1 cellular context compared by ENCODE assay signal in the genomic region with DNA sequence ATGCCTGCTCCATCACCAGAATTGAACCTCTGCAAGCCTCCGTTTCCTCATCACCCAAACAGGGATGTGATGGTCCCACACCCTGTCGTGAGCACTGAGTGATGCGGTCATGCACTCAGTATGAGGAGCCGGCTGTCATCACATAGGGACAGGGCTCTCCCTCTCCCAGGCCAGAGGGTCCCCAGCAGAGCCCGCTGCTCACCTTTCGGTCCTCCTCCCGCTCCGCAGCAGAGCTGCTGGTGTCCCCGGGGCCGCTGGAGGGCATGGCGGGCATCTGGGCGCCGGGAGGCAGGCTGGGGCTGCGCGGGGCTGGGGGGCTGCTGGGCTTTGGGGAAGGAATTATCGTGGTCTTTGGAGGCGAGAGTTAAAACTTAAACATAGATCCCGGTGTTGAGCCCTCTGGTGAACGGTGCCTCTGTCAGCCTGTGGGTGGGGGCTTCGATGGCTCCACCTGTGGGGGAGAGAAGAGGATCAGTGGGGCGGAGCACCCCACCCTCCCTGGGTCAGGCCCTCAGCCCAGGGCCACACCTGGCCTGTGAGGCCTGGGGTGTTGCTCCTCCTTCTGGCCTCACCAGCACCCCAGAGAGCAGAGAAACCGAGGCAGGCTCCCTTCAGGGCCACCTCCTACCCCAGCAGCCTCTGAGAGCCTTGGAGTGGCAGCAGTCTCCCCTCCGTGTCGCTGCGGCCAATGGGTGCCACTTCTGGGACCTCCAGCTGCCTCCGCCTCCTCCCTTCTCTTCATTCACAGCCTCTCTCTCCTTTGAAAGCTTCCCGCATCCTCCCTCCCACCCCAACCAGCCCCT.
TF ChIP-seq lines count a peak whose summit lies in the region.

No MANE protein-coding gene starts in this region.

TF ChIP-seq in H1, 55 proteins besides CTCF, POLR2A, EP300 and RAD21:
- no peak for TF ChIP-seq TCF12 (IDR thresholded peaks at IDR 0.05; ENCODE audit: low read depth, low read length)
- no peak for TF ChIP-seq SP4 (IDR thresholded peaks at IDR 0.05; ENCODE audit: low read length)
- no peak for TF ChIP-seq HDAC6 (IDR thresholded peaks at IDR 0.05; ENCODE audit: low read depth, low read length)
- no peak for TF ChIP-seq CBX8 (IDR thresholded peaks at IDR 0.05; ENCODE audit: borderline replicate concordance, low read depth, low read length)
- TF ChIP-seq RFX5 (IDR thresholded peaks at IDR 0.05; ENCODE audit: borderline replicate concordance, low read depth, low read length): no peak
- no peak for TF ChIP-seq RNF2 (IDR thresholded peaks at IDR 0.05; ENCODE audit: borderline replicate concordance, low read depth, low read length, missing control alignments, poor library complexity, severe bottlenecking)
- no peak for TF ChIP-seq EZH2 (IDR thresholded peaks at IDR 0.05; ENCODE audit: low read depth, low read length, severe bottlenecking)
- TF ChIP-seq, protein P1, sequence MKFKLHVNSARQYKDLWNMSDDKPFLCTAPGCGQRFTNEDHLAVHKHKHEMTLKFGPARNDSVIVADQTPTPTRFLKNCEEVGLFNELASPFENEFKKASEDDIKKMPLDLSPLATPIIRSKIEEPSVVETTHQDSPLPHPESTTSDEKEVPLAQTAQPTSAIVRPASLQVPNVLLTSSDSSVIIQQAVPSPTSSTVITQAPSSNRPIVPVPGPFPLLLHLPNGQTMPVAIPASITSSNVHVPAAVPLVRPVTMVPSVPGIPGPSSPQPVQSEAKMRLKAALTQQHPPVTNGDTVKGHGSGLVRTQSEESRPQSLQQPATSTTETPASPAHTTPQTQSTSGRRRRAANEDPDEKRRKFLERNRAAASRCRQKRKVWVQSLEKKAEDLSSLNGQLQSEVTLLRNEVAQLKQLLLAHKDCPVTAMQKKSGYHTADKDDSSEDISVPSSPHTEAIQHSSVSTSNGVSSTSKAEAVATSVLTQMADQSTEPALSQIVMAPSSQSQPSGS (IDR thresholded peaks at IDR 0.05; ENCODE audit: low read length): no peak
- TF ChIP-seq KDM1A (IDR thresholded peaks at IDR 0.05; ENCODE audit: borderline replicate concordance, low read length): no peak
- no peak for TF ChIP-seq CBX5 (IDR thresholded peaks at IDR 0.05; ENCODE audit: low read depth, low read length)
- TF ChIP-seq KDM4A (IDR thresholded peaks at IDR 0.05; ENCODE audit: low read depth, low read length, severe bottlenecking): no peak
- no peak for TF ChIP-seq SIX5 (IDR thresholded peaks at IDR 0.05; ENCODE audit: low read depth, low read length)
- no peak for TF ChIP-seq TAF7 (optimal IDR thresholded peaks at IDR 0.05; ENCODE audit: borderline replicate concordance, low read depth, low read length)
- TF ChIP-seq SAP30 (IDR thresholded peaks at IDR 0.05; ENCODE audit: insufficient read depth, insufficient replicate concordance, low read length): no peak
- no peak for TF ChIP-seq PHF8 (conservative IDR thresholded peaks at IDR 0.05; ENCODE audit: low read depth, low read length)
- TF ChIP-seq SUZ12 (IDR thresholded peaks at IDR 0.05; ENCODE audit: low read length): no peak
- no peak for TF ChIP-seq TAF1 (IDR thresholded peaks at IDR 0.05; ENCODE audit: low read depth, low read length)
- no peak for TF ChIP-seq SP1 (IDR thresholded peaks at IDR 0.05; ENCODE audit: low read depth, low read length)
- no peak for TF ChIP-seq KDM5A (IDR thresholded peaks at IDR 0.05; ENCODE audit: low read length)
- TF ChIP-seq, protein P2, sequence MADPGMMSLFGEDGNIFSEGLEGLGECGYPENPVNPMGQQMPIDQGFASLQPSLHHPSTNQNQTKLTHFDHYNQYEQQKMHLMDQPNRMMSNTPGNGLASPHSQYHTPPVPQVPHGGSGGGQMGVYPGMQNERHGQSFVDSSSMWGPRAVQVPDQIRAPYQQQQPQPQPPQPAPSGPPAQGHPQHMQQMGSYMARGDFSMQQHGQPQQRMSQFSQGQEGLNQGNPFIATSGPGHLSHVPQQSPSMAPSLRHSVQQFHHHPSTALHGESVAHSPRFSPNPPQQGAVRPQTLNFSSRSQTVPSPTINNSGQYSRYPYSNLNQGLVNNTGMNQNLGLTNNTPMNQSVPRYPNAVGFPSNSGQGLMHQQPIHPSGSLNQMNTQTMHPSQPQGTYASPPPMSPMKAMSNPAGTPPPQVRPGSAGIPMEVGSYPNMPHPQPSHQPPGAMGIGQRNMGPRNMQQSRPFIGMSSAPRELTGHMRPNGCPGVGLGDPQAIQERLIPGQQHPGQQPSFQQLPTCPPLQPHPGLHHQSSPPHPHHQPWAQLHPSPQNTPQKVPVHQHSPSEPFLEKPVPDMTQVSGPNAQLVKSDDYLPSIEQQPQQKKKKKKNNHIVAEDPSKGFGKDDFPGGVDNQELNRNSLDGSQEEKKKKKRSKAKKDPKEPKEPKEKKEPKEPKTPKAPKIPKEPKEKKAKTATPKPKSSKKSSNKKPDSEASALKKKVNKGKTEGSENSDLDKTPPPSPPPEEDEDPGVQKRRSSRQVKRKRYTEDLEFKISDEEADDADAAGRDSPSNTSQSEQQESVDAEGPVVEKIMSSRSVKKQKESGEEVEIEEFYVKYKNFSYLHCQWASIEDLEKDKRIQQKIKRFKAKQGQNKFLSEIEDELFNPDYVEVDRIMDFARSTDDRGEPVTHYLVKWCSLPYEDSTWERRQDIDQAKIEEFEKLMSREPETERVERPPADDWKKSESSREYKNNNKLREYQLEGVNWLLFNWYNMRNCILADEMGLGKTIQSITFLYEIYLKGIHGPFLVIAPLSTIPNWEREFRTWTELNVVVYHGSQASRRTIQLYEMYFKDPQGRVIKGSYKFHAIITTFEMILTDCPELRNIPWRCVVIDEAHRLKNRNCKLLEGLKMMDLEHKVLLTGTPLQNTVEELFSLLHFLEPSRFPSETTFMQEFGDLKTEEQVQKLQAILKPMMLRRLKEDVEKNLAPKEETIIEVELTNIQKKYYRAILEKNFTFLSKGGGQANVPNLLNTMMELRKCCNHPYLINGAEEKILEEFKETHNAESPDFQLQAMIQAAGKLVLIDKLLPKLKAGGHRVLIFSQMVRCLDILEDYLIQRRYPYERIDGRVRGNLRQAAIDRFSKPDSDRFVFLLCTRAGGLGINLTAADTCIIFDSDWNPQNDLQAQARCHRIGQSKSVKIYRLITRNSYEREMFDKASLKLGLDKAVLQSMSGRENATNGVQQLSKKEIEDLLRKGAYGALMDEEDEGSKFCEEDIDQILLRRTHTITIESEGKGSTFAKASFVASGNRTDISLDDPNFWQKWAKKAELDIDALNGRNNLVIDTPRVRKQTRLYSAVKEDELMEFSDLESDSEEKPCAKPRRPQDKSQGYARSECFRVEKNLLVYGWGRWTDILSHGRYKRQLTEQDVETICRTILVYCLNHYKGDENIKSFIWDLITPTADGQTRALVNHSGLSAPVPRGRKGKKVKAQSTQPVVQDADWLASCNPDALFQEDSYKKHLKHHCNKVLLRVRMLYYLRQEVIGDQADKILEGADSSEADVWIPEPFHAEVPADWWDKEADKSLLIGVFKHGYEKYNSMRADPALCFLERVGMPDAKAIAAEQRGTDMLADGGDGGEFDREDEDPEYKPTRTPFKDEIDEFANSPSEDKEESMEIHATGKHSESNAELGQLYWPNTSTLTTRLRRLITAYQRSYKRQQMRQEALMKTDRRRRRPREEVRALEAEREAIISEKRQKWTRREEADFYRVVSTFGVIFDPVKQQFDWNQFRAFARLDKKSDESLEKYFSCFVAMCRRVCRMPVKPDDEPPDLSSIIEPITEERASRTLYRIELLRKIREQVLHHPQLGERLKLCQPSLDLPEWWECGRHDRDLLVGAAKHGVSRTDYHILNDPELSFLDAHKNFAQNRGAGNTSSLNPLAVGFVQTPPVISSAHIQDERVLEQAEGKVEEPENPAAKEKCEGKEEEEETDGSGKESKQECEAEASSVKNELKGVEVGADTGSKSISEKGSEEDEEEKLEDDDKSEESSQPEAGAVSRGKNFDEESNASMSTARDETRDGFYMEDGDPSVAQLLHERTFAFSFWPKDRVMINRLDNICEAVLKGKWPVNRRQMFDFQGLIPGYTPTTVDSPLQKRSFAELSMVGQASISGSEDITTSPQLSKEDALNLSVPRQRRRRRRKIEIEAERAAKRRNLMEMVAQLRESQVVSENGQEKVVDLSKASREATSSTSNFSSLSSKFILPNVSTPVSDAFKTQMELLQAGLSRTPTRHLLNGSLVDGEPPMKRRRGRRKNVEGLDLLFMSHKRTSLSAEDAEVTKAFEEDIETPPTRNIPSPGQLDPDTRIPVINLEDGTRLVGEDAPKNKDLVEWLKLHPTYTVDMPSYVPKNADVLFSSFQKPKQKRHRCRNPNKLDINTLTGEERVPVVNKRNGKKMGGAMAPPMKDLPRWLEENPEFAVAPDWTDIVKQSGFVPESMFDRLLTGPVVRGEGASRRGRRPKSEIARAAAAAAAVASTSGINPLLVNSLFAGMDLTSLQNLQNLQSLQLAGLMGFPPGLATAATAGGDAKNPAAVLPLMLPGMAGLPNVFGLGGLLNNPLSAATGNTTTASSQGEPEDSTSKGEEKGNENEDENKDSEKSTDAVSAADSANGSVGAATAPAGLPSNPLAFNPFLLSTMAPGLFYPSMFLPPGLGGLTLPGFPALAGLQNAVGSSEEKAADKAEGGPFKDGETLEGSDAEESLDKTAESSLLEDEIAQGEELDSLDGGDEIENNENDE (IDR thresholded peaks at IDR 0.05; ENCODE audit: insufficient replicate concordance, low read length): no peak
TF ChIP-seq in H1: peak in this region for 0.
